ENCODE assay signal across 15 cellular contexts in genomic region chr4:108556166-108556565, GRCh38.
DNase-seq lines count a peak whose midpoint lies in the region; ATAC-seq and TF ChIP-seq lines count a peak whose summit lies in the region.
"Had no signal": no experiment of that assay in that cellular context is flagged by ENCODE, and none has a peak within 500 bp of the region (broad histone marks: within the 10 kb centered on the region; RNA-seq: fewer than 3 reads in every experiment).

No MANE protein-coding gene starts in this region.

- H3K27me3 ChIP-seq in BLaER1: no peaks in the 10 kb centered on the region
- H3K27me3 ChIP-seq in OCI-LY3 (ENCODE audit: low read depth, low read length): no peaks in the 10 kb centered on the region
- no peaks in the 10 kb centered on the region for H3K27me3 ChIP-seq in tibial nerve
- H3K27me3 ChIP-seq in H9 (ENCODE audit: insufficient read depth, low read length): no peaks in the 10 kb centered on the region

- TF ChIP-seq CTCF in OCI-LY3 (IDR thresholded peaks at IDR 0.05; ENCODE audit: low read depth, low read length): no peak
- TF ChIP-seq CTCF in tibial nerve (IDR thresholded peaks at IDR 0.05): no peak
- TF ChIP-seq CTCF in H9 (conservative IDR thresholded peaks at IDR 0.05): no peak

- H3K4ac ChIP-seq in H9 (ENCODE audit: low read depth, low read length): no peak overlapping the region

- H3K4me3 Mint-ChIP-seq in naive B cell (peak overlapping the region in 2 of 8 donors; percentile 30 to 49), H9 (no peak overlapping the region)
- H3K4me3 Mint-ChIP-seq: CD4-positive, alpha-beta T cell had no signal

- peak overlapping the region; percentile 76 for H3K4me2 ChIP-seq in BLaER1
- peak overlapping the region; percentile 16 for H3K4me2 ChIP-seq in OCI-LY3 (ENCODE audit: low read length)
- no peak overlapping the region for H3K4me2 ChIP-seq in H9 (ENCODE audit: insufficient read depth, insufficient read length, low read length)

- H2AK5ac ChIP-seq in H9 (ENCODE audit: insufficient read length, low read length): no peak overlapping the region

- H3K79me2 ChIP-seq in OCI-LY3 (ENCODE audit: low read length): no peaks in the 10 kb centered on the region
- H3K79me2 ChIP-seq in H9 (ENCODE audit: insufficient read depth, low read length): no peaks in the 10 kb centered on the region

- no peaks in the 10 kb centered on the region for H3K9me3 Mint-ChIP-seq in naive B cell
- H3K9me3 Mint-ChIP-seq in H9: no peaks in the 10 kb centered on the region

- H3K56ac ChIP-seq in H9 (ENCODE audit: insufficient read length, low read depth, low read length): no peak overlapping the region

- H3K36me3 ChIP-seq in BLaER1: no peaks in the 10 kb centered on the region
- H3K36me3 ChIP-seq in OCI-LY3 (replicated peaks; ENCODE audit: low read depth, low read length): no peaks in the 10 kb centered on the region
- H3K36me3 ChIP-seq in tibial nerve: no peaks in the 10 kb centered on the region

- H3K23me2 ChIP-seq in H9 (ENCODE audit: insufficient read length, low read depth, low read length, poor library complexity, severe bottlenecking): no peaks in the 10 kb centered on the region

- DNase-seq in naive B cell: no peak
- no peak for DNase-seq in NCI-H526 (lab: John Stamatoyannopoulos, UW)
- DNase-seq in tibial nerve (ENCODE audit: low spot score in 2 of 2): no peak
- DNase-seq in H9: no peak
- DNase-seq: 8988T; Caco-2; CD4-positive, alpha-beta T cell; GDM1; GM23248; HCEC 1CT had no signal

- H3K14ac ChIP-seq in H9 (ENCODE audit: insufficient read depth, low read length): no peak overlapping the region

- H4K8ac ChIP-seq in H9 (replicated peaks; ENCODE audit: insufficient read length, low read depth, low read length): no peak overlapping the region

- H3K36me3 Mint-ChIP-seq in naive B cell: no peaks in the 10 kb centered on the region
- H3K36me3 Mint-ChIP-seq in H9 (ENCODE audit: insufficient read depth in 1 of 3, low read depth in 3 of 3): no peaks in the 10 kb centered on the region

- ATAC-seq in naive B cell (ENCODE audit: low read depth in 2 of 2): no peak
- ATAC-seq in GM19395 (IDR thresholded peaks at IDR 0.05; ENCODE audit: unreplicated experiment): no peak

- H2AFZ ChIP-seq in OCI-LY3 (ENCODE audit: low read depth, low read length) (0 out of 2 replicates have a peak overlapping the region, but pooled peaks have one; percentile 78), H9 (ENCODE audit: low read length) (no peak overlapping the region)
- H2AFZ ChIP-seq: GM23248 had no signal

- H3K27me3 Mint-ChIP-seq in naive B cell (no peaks in the 10 kb centered on the region), H9 (ENCODE audit: low read depth) (no peaks in the 10 kb centered on the region; the same call in 1 of the 2 replicates)
- H3K27me3 Mint-ChIP-seq: CD4-positive, alpha-beta T cell had no signal

- no peak overlapping the region for H3T11ph ChIP-seq in H9 (ENCODE audit: low read length)

- H3K4me3 ChIP-seq in BLaER1 (peak overlapping the region; percentile 44; the same call in 1 of the 2 replicates), OCI-LY3 (ENCODE audit: low read length) (no peak overlapping the region), tibial nerve (no peak overlapping the region)
- H3K4me3 ChIP-seq: GM23248 had no signal

- no peak overlapping the region for H2BK5ac ChIP-seq in H9 (ENCODE audit: insufficient read length, low read length)

- H3K27ac ChIP-seq in BLaER1: peak overlapping the region; percentile 78
- no peak overlapping the region for H3K27ac ChIP-seq in OCI-LY3 (ENCODE audit: low read length)
- H3K27ac ChIP-seq in tibial nerve: no peak overlapping the region
- no peak overlapping the region for H3K27ac ChIP-seq in H9 (ENCODE audit: insufficient read length, low read depth, low read length)
- H3K27ac ChIP-seq: C4-2B, GM23248, HL-60 had no signal

- H3K18ac ChIP-seq in H9 (ENCODE audit: insufficient read length, low read depth, low read length): no peak overlapping the region

- H3K79me1 ChIP-seq in H9 (ENCODE audit: insufficient read depth, low read depth, low read length, poor library complexity, severe bottlenecking): no peaks in the 10 kb centered on the region

- TF ChIP-seq EP300 in tibial nerve (IDR thresholded peaks at IDR 0.05): no peak

- H3K23ac ChIP-seq in H9 (ENCODE audit: insufficient read length, low read depth, low read length): no peak overlapping the region

- H3K4me1 Mint-ChIP-seq in naive B cell: peaks cover 7 to 20% (median 17%) of the 10 kb centered on the region in 3 donors
- H3K4me1 Mint-ChIP-seq in H9: peaks cover 5 to 7% of the 10 kb centered on the region in 2 experiments; a peak in 3 of 4 replicates

- peaks cover 78% of the 10 kb centered on the region for H3K4me1 ChIP-seq in BLaER1
- peaks cover 10% of the 10 kb centered on the region for H3K4me1 ChIP-seq in OCI-LY3 (ENCODE audit: low read length)
- H3K4me1 ChIP-seq in tibial nerve: peaks cover 0 to 18% (median 2%) of the 10 kb centered on the region in 4 donors
- H3K4me1 ChIP-seq in H9 (ENCODE audit: insufficient read depth, low read length): no peaks in the 10 kb centered on the region
- H3K4me1 ChIP-seq: Caco-2 had no signal

- H4K91ac ChIP-seq in H9 (ENCODE audit: insufficient read length, low read depth, low read length): no peak overlapping the region

- 76 to 84% methylated on average over 5 of the region's 5 CpGs for WGBS in tibial nerve, 2 donors
- WGBS in H9 (ENCODE audit: extremely low coverage, insufficient read length, low lambda C conversion rate): no CpG with 5 or more reads among the region's 5 CpGs

- H3K9ac ChIP-seq in BLaER1: peak overlapping the region; percentile 67; the same call in 1 of the 2 replicates
- no peak overlapping the region for H3K9ac ChIP-seq in OCI-LY3 (ENCODE audit: low read length)
- no peak overlapping the region for H3K9ac ChIP-seq in H9 (ENCODE audit: extremely low read depth, insufficient read length, low read length)
- H3K9ac ChIP-seq: GM23248 had no signal

- H3K9me3 ChIP-seq in BLaER1: peaks cover 32% of the 10 kb centered on the region
- no peaks in the 10 kb centered on the region for H3K9me3 ChIP-seq in OCI-LY3 (ENCODE audit: insufficient read depth, low read length)
- no peaks in the 10 kb centered on the region for H3K9me3 ChIP-seq in tibial nerve
- no peaks in the 10 kb centered on the region for H3K9me3 ChIP-seq in H9 (ENCODE audit: control insufficient read depth, low read depth, low read length)
- H3K9me3 ChIP-seq: Caco-2 had no signal

- H4K20me1 ChIP-seq in BLaER1 (no peaks in the 10 kb centered on the region), OCI-LY3 (ENCODE audit: insufficient read depth, low read length) (no peaks in the 10 kb centered on the region), H9 (ENCODE audit: control insufficient read depth, insufficient read depth, insufficient read length) (no peaks in the 10 kb centered on the region)

- peak overlapping the region in 4 of 6 donors; percentile 1 to 78 (median 28) for H3K27ac Mint-ChIP-seq in naive B cell
- no peak overlapping the region for H3K27ac Mint-ChIP-seq in H9
- H3K27ac Mint-ChIP-seq: CD4-positive, alpha-beta T cell had no signal

- no peak for TF ChIP-seq POLR2A in tibial nerve (IDR thresholded peaks at IDR 0.05)

- H2BK120ac ChIP-seq in H9 (ENCODE audit: low read depth, low read length, poor library complexity, severe bottlenecking): no peak overlapping the region

- no peak overlapping the region for H2BK20ac ChIP-seq in H9 (ENCODE audit: low read depth, low read length, poor library complexity, severe bottlenecking)

- H2BK12ac ChIP-seq in H9 (ENCODE audit: insufficient read length, low read depth, low read length): no peak overlapping the region

- H2BK15ac ChIP-seq in H9 (ENCODE audit: low read depth, low read length): no peak overlapping the region

- H4K5ac ChIP-seq in H9 (ENCODE audit: insufficient read length, low read depth, low read length): no peak overlapping the region

Comparison
In these comparisons a context has a peak if more than half of its experiments do, and no peak if none do; other contexts are left out.
1. H3K27ac Mint-ChIP-seq: peak in naive B cell (4 of 6); none in H9 (0 of 3).